2 cellular contexts compared by ENCODE assay signal in the genomic region with DNA sequence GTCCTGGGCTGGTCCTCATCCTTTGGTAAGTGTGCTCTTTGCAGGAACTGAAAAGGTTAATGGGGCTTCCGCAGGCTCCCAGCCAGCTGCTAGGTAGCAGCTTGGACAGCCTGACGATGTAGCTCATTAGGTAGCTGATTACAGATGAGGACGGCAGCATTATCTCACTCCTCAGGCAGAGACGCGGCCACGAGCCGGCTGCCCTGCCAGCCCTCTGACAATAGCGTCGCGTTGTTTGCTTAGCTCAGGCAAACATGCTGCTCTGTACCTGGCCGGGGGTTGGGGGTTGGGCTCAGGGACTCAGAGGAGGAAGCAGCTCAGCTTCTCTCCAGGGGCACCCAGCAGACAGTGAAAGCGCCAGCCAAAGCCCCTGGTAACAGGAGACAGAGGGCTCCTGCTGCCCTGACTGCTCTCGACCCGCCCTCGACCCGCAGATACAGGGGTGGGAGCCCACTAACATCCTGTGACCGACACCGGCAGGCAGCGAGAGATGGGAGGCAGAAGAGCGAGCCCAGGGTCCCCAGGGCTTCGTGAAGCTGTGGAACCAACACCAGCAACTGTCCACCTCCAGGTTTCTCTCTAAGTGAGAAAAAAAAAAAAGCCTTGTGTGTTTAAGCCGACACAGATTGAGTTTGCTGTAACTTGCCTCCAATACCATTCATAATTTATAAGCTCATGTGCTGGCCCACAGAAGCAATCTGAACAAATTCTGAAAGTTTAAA.
TF ChIP-seq lines count a peak whose summit lies in the region.

No MANE protein-coding gene starts in this region.

TF ChIP-seq in IMR-90, 13 proteins besides CTCF, POLR2A, EP300 and RAD21:
- TF ChIP-seq, protein P1, sequence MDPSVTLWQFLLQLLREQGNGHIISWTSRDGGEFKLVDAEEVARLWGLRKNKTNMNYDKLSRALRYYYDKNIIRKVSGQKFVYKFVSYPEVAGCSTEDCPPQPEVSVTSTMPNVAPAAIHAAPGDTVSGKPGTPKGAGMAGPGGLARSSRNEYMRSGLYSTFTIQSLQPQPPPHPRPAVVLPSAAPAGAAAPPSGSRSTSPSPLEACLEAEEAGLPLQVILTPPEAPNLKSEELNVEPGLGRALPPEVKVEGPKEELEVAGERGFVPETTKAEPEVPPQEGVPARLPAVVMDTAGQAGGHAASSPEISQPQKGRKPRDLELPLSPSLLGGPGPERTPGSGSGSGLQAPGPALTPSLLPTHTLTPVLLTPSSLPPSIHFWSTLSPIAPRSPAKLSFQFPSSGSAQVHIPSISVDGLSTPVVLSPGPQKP (IDR thresholded peaks at IDR 0.05; ENCODE audit: borderline replicate concordance, low read depth, low read length): no peak
- no peak for TF ChIP-seq SMC3 (IDR thresholded peaks at IDR 0.05; ENCODE audit: low read depth, low read length)
- TF ChIP-seq MAZ (IDR thresholded peaks at IDR 0.05; ENCODE audit: borderline replicate concordance, low read depth, low read length): no peak
- TF ChIP-seq RCOR1 (IDR thresholded peaks at IDR 0.05; ENCODE audit: insufficient replicate concordance, low read length): no peak
- TF ChIP-seq MXI1 (IDR thresholded peaks at IDR 0.05; ENCODE audit: borderline replicate concordance, low read depth, low read length): no peak
- no peak for TF ChIP-seq CHD1 (IDR thresholded peaks at IDR 0.05; ENCODE audit: low read depth, low read length)
- no peak for TF ChIP-seq NFE2L2 (IDR thresholded peaks at IDR 0.05; ENCODE audit: low read depth, low read length)
- TF ChIP-seq MAFK (IDR thresholded peaks at IDR 0.05; ENCODE audit: low read depth, low read length): no peak
- no peak for TF ChIP-seq CEBPB (IDR thresholded peaks at IDR 0.05; ENCODE audit: low read depth, low read length)
- TF ChIP-seq, protein P2, sequence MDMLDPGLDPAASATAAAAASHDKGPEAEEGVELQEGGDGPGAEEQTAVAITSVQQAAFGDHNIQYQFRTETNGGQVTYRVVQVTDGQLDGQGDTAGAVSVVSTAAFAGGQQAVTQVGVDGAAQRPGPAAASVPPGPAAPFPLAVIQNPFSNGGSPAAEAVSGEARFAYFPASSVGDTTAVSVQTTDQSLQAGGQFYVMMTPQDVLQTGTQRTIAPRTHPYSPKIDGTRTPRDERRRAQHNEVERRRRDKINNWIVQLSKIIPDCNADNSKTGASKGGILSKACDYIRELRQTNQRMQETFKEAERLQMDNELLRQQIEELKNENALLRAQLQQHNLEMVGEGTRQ (IDR thresholded peaks at IDR 0.05; ENCODE audit: low read depth, low read length): no peak
TF ChIP-seq in IMR-90: peak in this region for 0.

TF ChIP-seq in H1, 55 proteins besides CTCF, POLR2A, EP300 and RAD21:
- TF ChIP-seq, protein P3, sequence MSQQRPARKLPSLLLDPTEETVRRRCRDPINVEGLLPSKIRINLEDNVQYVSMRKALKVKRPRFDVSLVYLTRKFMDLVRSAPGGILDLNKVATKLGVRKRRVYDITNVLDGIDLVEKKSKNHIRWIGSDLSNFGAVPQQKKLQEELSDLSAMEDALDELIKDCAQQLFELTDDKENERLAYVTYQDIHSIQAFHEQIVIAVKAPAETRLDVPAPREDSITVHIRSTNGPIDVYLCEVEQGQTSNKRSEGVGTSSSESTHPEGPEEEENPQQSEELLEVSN (IDR thresholded peaks at IDR 0.05): peak; percentile 79
- TF ChIP-seq CHD2 (IDR thresholded peaks at IDR 0.05; ENCODE audit: low read length) (peak; percentile 37; the same call in 1 of the 2 replicates), NANOG (IDR thresholded peaks at IDR 0.05; ENCODE audit: insufficient read depth, low read depth, low read length, poor library complexity, severe bottlenecking) (no peak), SIRT6 (IDR thresholded peaks at IDR 0.05; ENCODE audit: low read length) (no peak), TBP (IDR thresholded peaks at IDR 0.05; ENCODE audit: low read depth, low read length) (peak; percentile 44), RBBP5 (IDR thresholded peaks at IDR 0.05; ENCODE audit: borderline replicate concordance, low read depth, low read length) (peak; percentile 54; the same call in 1 of the 2 replicates), MAX (IDR thresholded peaks at IDR 0.05) (peak; percentile 93), ASH2L (IDR thresholded peaks at IDR 0.05; ENCODE audit: low read length) (peak; percentile 75), TAF1 (IDR thresholded peaks at IDR 0.05; ENCODE audit: low read depth, low read length) (peak; percentile 44; the same call in 1 of the 2 replicates)
